In the genomic region with DNA sequence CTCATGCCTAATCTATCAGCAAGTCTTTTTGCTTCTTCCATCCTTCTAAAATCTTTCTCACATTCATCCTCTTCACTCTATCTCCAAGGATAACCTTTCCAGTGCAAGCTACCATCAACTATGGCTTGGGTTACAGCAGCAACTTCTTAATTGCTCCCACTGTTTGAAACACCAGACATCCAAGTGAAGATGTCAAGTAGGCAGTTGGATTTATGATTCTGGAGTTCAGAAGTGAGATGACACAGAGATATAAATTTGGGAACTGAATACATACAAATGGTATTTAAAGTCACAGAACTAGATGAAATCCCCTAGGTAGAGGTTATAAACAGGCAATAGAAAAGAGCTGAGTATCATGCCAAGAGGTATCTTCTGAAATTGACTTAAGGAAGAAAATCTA, we compare ENCODE assay signal across 23 cellular contexts.
"Had no signal": no experiment of that assay in that cellular context is flagged by ENCODE, and none has a peak within 500 bp of the region (broad histone marks: within the 10 kb centered on the region; RNA-seq: fewer than 3 reads in every experiment).

No MANE protein-coding gene starts in this region.

- ATAC-seq: right lobe of liver had no signal

- H3K9me3 ChIP-seq: left ventricle myocardium inferior, right lobe of liver, testis, uterus had no signal

- H3K4me1 ChIP-seq: parathyroid adenoma, uterus had no signal

- H3K4me3 Mint-ChIP-seq: activated CD4-positive, alpha-beta memory T cell treated with anti-CD3 and anti-CD28 coated beads, Interleukin-2, amount 10 ng/mL, durations not matched to agents 7 days and 5 days; activated naive CD8-positive, alpha-beta T cell treated with anti-CD3 and anti-CD28 coated beads, Interleukin-2, amount 10 ng/mL, durations not matched to agents 7 days and 5 days; nephron progenitor cell; T-helper 1 cell treated with Interleukin-12 subunit alpha and Interleukin-12 subunit beta and Interleukin-4 antibody, amounts not matched to agents 30 μg/mL and 1 μg/mL, for 36 hours had no signal

- H3K4me3 ChIP-seq: hepatocyte, left ventricle myocardium inferior, right lobe of liver, smooth muscle cell, testis, uterus had no signal

- DNase-seq: activated CD4-positive, alpha-beta memory T cell treated with anti-CD3 and anti-CD28 coated beads, Interleukin-2, amount 10 ng/mL, durations not matched to agents 7 days and 5 days; activated CD4-positive, alpha-beta T cell treated with anti-CD3 and anti-CD28 coated beads for 4 hours; activated CD4-positive, CD25-positive, alpha-beta regulatory T cell; activated naive CD8-positive, alpha-beta T cell treated with anti-CD3 and anti-CD28 coated beads, Interleukin-2, amount 10 ng/mL, durations not matched to agents 7 days and 5 days; amygdala; foreskin melanocyte; glutamatergic neuron; kidney glomerular epithelial cell; left ventricle myocardium inferior; midbrain; nephron progenitor cell; nucleus accumbens; right lobe of liver; stimulated activated CD4-positive, alpha-beta T cell treated with anti-CD3 and anti-CD28 coated beads, Interleukin-15, amount 100 ng/mL, for 24 hours; stimulated activated CD4-positive, alpha-beta T cell treated with anti-CD3 and anti-CD28 coated beads, Interleukin-4, amount 100 ng/mL, for 1 hour; stimulated activated naive CD4-positive, alpha-beta T cell; testis; trophoblast cell; uterus had no signal

- H3K27me3 Mint-ChIP-seq: activated CD4-positive, alpha-beta memory T cell treated with anti-CD3 and anti-CD28 coated beads, Interleukin-2, amount 10 ng/mL, durations not matched to agents 7 days and 5 days; activated naive CD8-positive, alpha-beta T cell treated with anti-CD3 and anti-CD28 coated beads, Interleukin-2, amount 10 ng/mL, durations not matched to agents 7 days and 5 days had no signal

- H3K9me3 Mint-ChIP-seq: activated CD4-positive, alpha-beta memory T cell treated with anti-CD3 and anti-CD28 coated beads, Interleukin-2, amount 10 ng/mL, durations not matched to agents 7 days and 5 days; activated naive CD8-positive, alpha-beta T cell treated with anti-CD3 and anti-CD28 coated beads, Interleukin-2, amount 10 ng/mL, durations not matched to agents 7 days and 5 days; T-helper 1 cell treated with Interleukin-12 subunit alpha and Interleukin-12 subunit beta and Interleukin-4 antibody, amounts not matched to agents 30 μg/mL and 1 μg/mL, for 36 hours had no signal

- H3K36me3 ChIP-seq: right lobe of liver, uterus had no signal

- H3K27ac Mint-ChIP-seq: activated CD4-positive, alpha-beta memory T cell treated with anti-CD3 and anti-CD28 coated beads, Interleukin-2, amount 10 ng/mL, durations not matched to agents 7 days and 5 days; activated naive CD8-positive, alpha-beta T cell treated with anti-CD3 and anti-CD28 coated beads, Interleukin-2, amount 10 ng/mL, durations not matched to agents 7 days and 5 days; nephron progenitor cell had no signal
